8 cellular contexts compared by ENCODE assay signal in genomic region chr6:42783876-42784738, GRCh38.
DNase-seq lines count a peak whose midpoint lies in the region; ATAC-seq and TF ChIP-seq lines count a peak whose summit lies in the region.

No MANE protein-coding gene starts in this region.

- H3K27ac ChIP-seq in coronary artery (peak overlapping the region; percentile 96 to 100), mucosa of rectum (ENCODE audit: low read depth in 2 of 2, low read length in 2 of 2) (peak overlapping the region; percentile 99)

- H3K27me3 ChIP-seq in mucosa of rectum (ENCODE audit: control insufficient read depth in 2 of 2, insufficient read depth in 2 of 2, low read length in 2 of 2) = no peaks in the 10 kb centered on the region

- no peak for ATAC-seq in GM21737 (IDR thresholded peaks at IDR 0.05; ENCODE audit: unreplicated experiment)

- no peaks in the 10 kb centered on the region for H3K9me3 ChIP-seq in mucosa of rectum (ENCODE audit: control insufficient read depth in 2 of 2, low read length in 2 of 2)

- peaks cover 13 to 19% of the 10 kb centered on the region in 2 donors for H3K4me1 ChIP-seq in mucosa of rectum (ENCODE audit: control insufficient read depth in 2 of 2, insufficient read depth in 2 of 2, low read length in 2 of 2)

- H3K9ac ChIP-seq in mucosa of rectum (ENCODE audit: low read depth in 1 of 2, low read length in 2 of 2) = peak overlapping the region; percentile 100

- H3K4me3 ChIP-seq in coronary artery = peak overlapping the region; percentile 89
- H3K4me3 ChIP-seq in mucosa of rectum (ENCODE audit: low read length in 2 of 2) = peak overlapping the region; percentile 84 to 98

- no peak for TF ChIP-seq CTCF in coronary artery (IDR thresholded peaks at IDR 0.05)

- peaks cover 0 to 7% of the 10 kb centered on the region in 2 donors for H3K36me3 ChIP-seq in mucosa of rectum (ENCODE audit: control insufficient read depth in 2 of 2, insufficient read depth in 2 of 2, low read length in 2 of 2)

- peak; percentile 37 for DNase-seq in NCI-H2029 treated with DMSO at 0.1 percent for 48 hours (lab: John Stamatoyannopoulos, UW)
- no peak for DNase-seq in NCI-H2029 (lab: John Stamatoyannopoulos, UW)
- peak; percentile 44 for DNase-seq in NOMO-1 treated with DMSO at 0.1 percent for 48 hours (lab: John Stamatoyannopoulos, UW; ENCODE audit: unreplicated experiment)
- no peak for DNase-seq in coronary artery (ENCODE audit: low spot score)
- DNase-seq in NCI-H1417 treated with DMSO at 0.1 percent for 48 hours (lab: John Stamatoyannopoulos, UW) = no peak
- DNase-seq in retina = no peak

Comparison
In these comparisons a context has a peak if more than half of its experiments do, and no peak if none do; other contexts are left out.
1. DNase-seq: peak in NCI-H2029 treated with DMSO at 0.1 percent for 48 hours (single experiment) and NOMO-1 treated with DMSO at 0.1 percent for 48 hours (single experiment); none in NCI-H2029 (single experiment), coronary artery (single experiment), NCI-H1417 treated with DMSO at 0.1 percent for 48 hours (single experiment) and retina (single experiment).